In genomic region chr16:87140211-87141200, GRCh38 we compare ENCODE assay signal across 19 cellular contexts.
DNase-seq lines count a peak whose midpoint lies in the region; ATAC-seq and TF ChIP-seq lines count a peak whose summit lies in the region.
"Had no signal": no experiment of that assay in that cellular context is flagged by ENCODE, and none has a peak within 500 bp of the region (broad histone marks: within the 10 kb centered on the region; RNA-seq: fewer than 3 reads in every experiment).

No MANE protein-coding gene starts in this region.

- H3K27me3 ChIP-seq in right atrium auricular region = no peaks in the 10 kb centered on the region
- H3K27me3 ChIP-seq: BLaER1 treated with 17β-estradiol and CSF1 and Interleukin-3, amounts not matched to agents 10 nM and 100 nM had no signal

- H3K9me3 ChIP-seq in right atrium auricular region = peaks cover 0 to 8% of the 10 kb centered on the region in 2 donors
- H3K9me3 ChIP-seq: A549 had no signal

- no peaks in the 10 kb centered on the region for H3K36me3 ChIP-seq in right atrium auricular region
- H3K36me3 ChIP-seq: BLaER1 treated with 17β-estradiol and CSF1 and Interleukin-3, amounts not matched to agents 10 nM and 100 nM had no signal

- intact Hi-C loops in left ventricle myocardium superior (cut with micrococcal nuclease) = no loop called here
- intact Hi-C loops in posterior vena cava (cut with DNase I) = no loop called here

- TF ChIP-seq CTCF in right atrium auricular region (IDR thresholded peaks at IDR 0.05) = no peak

- H3K4me3 ChIP-seq in right atrium auricular region = no peak overlapping the region
- H3K4me3 ChIP-seq: A549; BLaER1 treated with 17β-estradiol and CSF1 and Interleukin-3, amounts not matched to agents 10 nM and 100 nM; GM12878; K562 had no signal

- DNase-seq in left ventricle myocardium superior (no peak), right atrium auricular region (ENCODE audit: low spot score) (no peak), left kidney (ENCODE audit: low read depth, low spot score) (peak; percentile 47), posterior vena cava (ENCODE audit: low spot score) (peak; percentile 77), NCI-H2081 (lab: John Stamatoyannopoulos, UW) (no peak)
- DNase-seq in stimulated activated CD4-positive, alpha-beta T cell treated with anti-CD3 and anti-CD28 coated beads, Interleukin-4, amount 100 ng/mL, for 24 hours = no peak
- no peak for DNase-seq in activated T-cell treated with anti-CD3 and anti-CD28 coated beads, Interleukin-2, amount 50 U/mL, for 48 hours
- DNase-seq: CD8-positive, alpha-beta memory T cell; DND-41; GDM1; GOT3; MV-4-11; NCI-H1436 treated with DMSO at 0.1 percent for 48 hours; NCI-H2029 treated with DMSO at 0.1 percent for 48 hours; NCI-H510A had no signal

- H3K4me1 ChIP-seq in right atrium auricular region = no peaks in the 10 kb centered on the region

- H3K27ac ChIP-seq in right atrium auricular region = no peak overlapping the region
- H3K27ac ChIP-seq: A549; BLaER1 treated with 17β-estradiol and CSF1 and Interleukin-3, amounts not matched to agents 10 nM and 100 nM had no signal

- ATAC-seq in left ventricle myocardium superior = peak; percentile 53
- ATAC-seq: A549, GM12878, K562 had no signal

Comparison
In these comparisons a context has a peak if more than half of its experiments do, and no peak if none do; other contexts are left out.
1. DNase-seq: peak in left kidney (single experiment) and posterior vena cava (single experiment); none in left ventricle myocardium superior (single experiment), right atrium auricular region (single experiment), NCI-H2081 (0 of 2), stimulated activated CD4-positive, alpha-beta T cell treated with anti-CD3 and anti-CD28 coated beads, Interleukin-4, amount 100 ng/mL, for 24 hours (single experiment) and activated T-cell treated with anti-CD3 and anti-CD28 coated beads, Interleukin-2, amount 50 U/mL, for 48 hours (0 of 2).